8 cellular contexts compared by ENCODE assay signal in genomic region chr3:69087030-69087791, GRCh38. TPM values are rescaled to one million over a fixed set of nuclear protein-coding genes. Genes with fewer than 3 reads are reported as not detected.
DNase-seq lines count a peak whose midpoint lies in the region; ATAC-seq and TF ChIP-seq lines count a peak whose summit lies in the region.

No MANE protein-coding gene starts in this region.

- no peaks in the 10 kb centered on the region for H3K27me3 ChIP-seq in right cardiac atrium (ENCODE audit: control insufficient read depth, insufficient read depth)

- H3K4me1 ChIP-seq in right cardiac atrium (ENCODE audit: control insufficient read depth, insufficient read depth, low read length) = peaks cover 11% of the 10 kb centered on the region

- DNase-seq in HFF-Myc (ENCODE audit: extremely low read depth, low read depth) (no peak), right cardiac atrium (no peak), NCI-H1694 treated with DMSO at 0.1 percent for 48 hours (lab: John Stamatoyannopoulos, UW) (no peak), DMS53 (lab: John Stamatoyannopoulos, UW) (no peak), omental fat pad (ENCODE audit: low spot score) (no peak)
- no peak for DNase-seq in stimulated activated naive CD8-positive, alpha-beta T cell treated with anti-CD3 and anti-CD28 coated beads, Interleukin-15, amount 100 ng/mL, for 72 hours

- TF ChIP-seq CTCF in HFF-Myc (IDR thresholded peaks at IDR 0.05; ENCODE audit: low read depth, low read length, missing control alignments) = no peak
- no peak for TF ChIP-seq CTCF in omental fat pad (IDR thresholded peaks at IDR 0.05)

- H3K4me3 Mint-ChIP-seq in activated naive CD8-positive, alpha-beta T cell = peak overlapping the region; percentile 81
- H3K4me3 Mint-ChIP-seq in stimulated activated naive CD8-positive, alpha-beta T cell treated with anti-CD3 and anti-CD28 coated beads, Interleukin-15, amount 100 ng/mL, for 72 hours = peak overlapping the region; percentile 69 to 90

- H3K27me3 Mint-ChIP-seq in activated naive CD8-positive, alpha-beta T cell = no peaks in the 10 kb centered on the region
- no peaks in the 10 kb centered on the region for H3K27me3 Mint-ChIP-seq in stimulated activated naive CD8-positive, alpha-beta T cell treated with anti-CD3 and anti-CD28 coated beads, Interleukin-15, amount 100 ng/mL, for 72 hours

- 74% methylated on average over 3 of the region's 3 CpGs for WGBS in right cardiac atrium

- H3K4me3 ChIP-seq in HFF-Myc (replicated peaks; ENCODE audit: low read depth, low read length) (peak overlapping the region; percentile 79), right cardiac atrium (ENCODE audit: low read length) (peak overlapping the region; percentile 61)

- ATAC-seq in right cardiac atrium = no peak
- ATAC-seq in stimulated activated naive CD8-positive, alpha-beta T cell treated with anti-CD3 and anti-CD28 coated beads, Interleukin-15, amount 100 ng/mL, for 72 hours = no peak
- ATAC-seq in GM21717 (IDR thresholded peaks at IDR 0.05; ENCODE audit: unreplicated experiment) = no peak
- ATAC-seq in omental fat pad (ENCODE audit: low FRiP score) = no peak

- peak overlapping the region; percentile 80 for H3K27ac Mint-ChIP-seq in activated naive CD8-positive, alpha-beta T cell
- H3K27ac Mint-ChIP-seq in stimulated activated naive CD8-positive, alpha-beta T cell treated with anti-CD3 and anti-CD28 coated beads, Interleukin-15, amount 100 ng/mL, for 72 hours = no peak overlapping the region

- peak overlapping the region; percentile 83 for H3K27ac ChIP-seq in right cardiac atrium (ENCODE audit: low read length)

- peaks cover 82% of the 10 kb centered on the region for H3K4me1 Mint-ChIP-seq in activated naive CD8-positive, alpha-beta T cell (ENCODE audit: low read depth)
- peaks cover 69% of the 10 kb centered on the region for H3K4me1 Mint-ChIP-seq in stimulated activated naive CD8-positive, alpha-beta T cell treated with anti-CD3 and anti-CD28 coated beads, Interleukin-15, amount 100 ng/mL, for 72 hours

- no peaks in the 10 kb centered on the region for H3K9me3 ChIP-seq in right cardiac atrium (ENCODE audit: control insufficient read depth, low read length)

- no peaks in the 10 kb centered on the region for H3K9me3 Mint-ChIP-seq in activated naive CD8-positive, alpha-beta T cell (ENCODE audit: low read depth)
- no peaks in the 10 kb centered on the region for H3K9me3 Mint-ChIP-seq in stimulated activated naive CD8-positive, alpha-beta T cell treated with anti-CD3 and anti-CD28 coated beads, Interleukin-15, amount 100 ng/mL, for 72 hours

- H3K36me3 Mint-ChIP-seq in activated naive CD8-positive, alpha-beta T cell = no peaks in the 10 kb centered on the region

- intact Hi-C loops in right cardiac atrium (cut with DNase I) = no loop called here

RNA-seq across cellular contexts. Expression of gene ARL6IP5, which starts 2.5 kb away (rescaled TPM):
- total RNA-seq in right cardiac atrium (100 to 1,000 TPM; 162 to 233 (median 227) TPM), omental fat pad (100 to 1,000 TPM; 113 to 215 (median 199) TPM)
- 261 TPM for polyA plus RNA-seq in right cardiac atrium

RNA-seq across cellular contexts. Expression of gene UBA3, which starts 7.0 kb away (rescaled TPM):
- total RNA-seq in right cardiac atrium = 10 to 100 TPM; 63.8 to 67.5 (median 65.2) TPM
- 51.4 TPM for polyA plus RNA-seq in right cardiac atrium
- 10 to 100 TPM; 39.1 to 78.8 (median 42.6) TPM for total RNA-seq in omental fat pad

RNA-seq across cellular contexts. Expression of gene TMF1, which starts 35.1 kb away (rescaled TPM):
- total RNA-seq in right cardiac atrium = 10 to 100 TPM; 21.1 to 28.5 (median 22.5) TPM
- polyA plus RNA-seq in right cardiac atrium = 6.7 TPM
- total RNA-seq in omental fat pad = 10 to 100 TPM; 27.6 to 41.8 (median 30.2) TPM

RNA-seq across cellular contexts. Expression of gene LMOD3, which starts 35.2 kb away (rescaled TPM):
- 100 to 1,000 TPM in 1 of 4 donors, 10 to 100 TPM in 3; 44.1 to 127 (median 62.9) TPM for total RNA-seq in right cardiac atrium
- 64.0 TPM for polyA plus RNA-seq in right cardiac atrium
- total RNA-seq in omental fat pad = not detected
